Comparison of ENCODE assay signal across 28 cellular contexts in genomic region chr5:146337928-146338327, GRCh38. TPM values are rescaled to one million over a fixed set of nuclear protein-coding genes. Genes with fewer than 3 reads are reported as not detected.
A peak's percentile ranks its signal among the peaks of the same experiment; 100 is the strongest.
DNase-seq lines count a peak whose midpoint lies in the region; ATAC-seq and TF ChIP-seq lines count a peak whose summit lies in the region.
"Had no signal": no experiment of that assay in that cellular context is flagged by ENCODE, and none has a peak within 500 bp of the region (broad histone marks: within the 10 kb centered on the region; RNA-seq: fewer than 3 reads in every experiment).

No MANE protein-coding gene starts in this region.

- no peaks in the 10 kb centered on the region for H3K9me3 ChIP-seq in HAP-1
- H3K9me3 ChIP-seq: BE2C, heart left ventricle, tibial artery had no signal

- H3K9ac ChIP-seq in mesendoderm (ENCODE audit: low read length), result no peak overlapping the region

- H3K27me3 Mint-ChIP-seq in activated naive CD4-positive, alpha-beta T cell treated with anti-CD3 and anti-CD28 coated beads, Interleukin-2, amount 10 ng/mL, durations not matched to agents 7 days and 5 days, result peaks cover 99% of the 10 kb centered on the region
- peaks cover 100% of the 10 kb centered on the region for H3K27me3 Mint-ChIP-seq in brain

- no peak for ATAC-seq in HG03045 (IDR thresholded peaks at IDR 0.05; ENCODE audit: unreplicated experiment)
- ATAC-seq: activated T-cell treated with anti-CD3 and anti-CD28 coated beads, Interleukin-2, amount 50 U/mL, for 4 hours; HCT116; heart left ventricle had no signal

- H3K36me3 ChIP-seq in mesendoderm (ENCODE audit: control insufficient read depth, insufficient read depth, low read length) (no peaks in the 10 kb centered on the region), HAP-1 (replicated peaks) (no peaks in the 10 kb centered on the region)
- H3K36me3 ChIP-seq: BE2C, heart left ventricle, MG63, stomach, tibial artery had no signal

- no peak overlapping the region for H3K27ac ChIP-seq in mesendoderm (ENCODE audit: low read depth, low read length)
- H3K27ac ChIP-seq: heart left ventricle, RWPE1, stomach, tibial artery had no signal

- no peak overlapping the region for H3K4me3 Mint-ChIP-seq in activated naive CD4-positive, alpha-beta T cell treated with anti-CD3 and anti-CD28 coated beads, Interleukin-2, amount 10 ng/mL, durations not matched to agents 7 days and 5 days
- peak overlapping the region; percentile 58 to 81 (median 68) for H3K4me3 Mint-ChIP-seq in brain
- H3K4me3 Mint-ChIP-seq: activated T-cell treated with anti-CD3 and anti-CD28 coated beads, Interleukin-2, amount 50 U/mL, for 4 hours; CD8-positive, alpha-beta memory T cell had no signal

- no peak overlapping the region for H4K5ac ChIP-seq in mesendoderm (ENCODE audit: low read length)

- H3K79me1 ChIP-seq in mesendoderm (ENCODE audit: low read length), result no peaks in the 10 kb centered on the region

- no peak overlapping the region for H2AK5ac ChIP-seq in mesendoderm (ENCODE audit: low read length)

- no peak overlapping the region for H4K8ac ChIP-seq in mesendoderm (ENCODE audit: low read depth, low read length)

- no peak overlapping the region for H3K23ac ChIP-seq in mesendoderm (ENCODE audit: low read length)

- no peak for DNase-seq in activated naive CD4-positive, alpha-beta T cell treated with anti-CD3 and anti-CD28 coated beads, Interleukin-2, amount 10 ng/mL, durations not matched to agents 7 days and 5 days
- no peak for DNase-seq in activated naive CD4-positive, alpha-beta T cell treated with anti-CD3 and anti-CD28 coated beads, Interleukin-2, amount 50 U/mL, for 16 hours
- DNase-seq in mesendoderm (no peak), HAP-1 (ENCODE audit: low spot score in 2 of 2) (no peak), NCI-H226 (no peak)
- DNase-seq: ACHN; activated CD4-positive, CD25-positive, alpha-beta regulatory T cell treated with anti-CD3 and anti-CD28 coated beads, Interleukin-2, amount 50 U/mL, for 72 hours; activated CD8-positive, alpha-beta memory T cell treated with anti-CD3 and anti-CD28 coated beads for 24 hours; activated naive CD4-positive, alpha-beta T cell; activated T-cell treated with anti-CD3 and anti-CD28 coated beads, Interleukin-2, amount 50 U/mL, for 4 hours; BE2C; CD8-positive, alpha-beta memory T cell; DMS153; effector memory CD4-positive, alpha-beta T cell; GDM1; heart left ventricle; KG1; mesenchymal stem cell; MG63; NCI-H1417 treated with DMSO at 0.1 percent for 48 hours; NCI-H2081 treated with DMSO at 0.1 percent for 48 hours; NCI-H774; stomach; tibial artery had no signal

- no peak overlapping the region for H2BK120ac ChIP-seq in mesendoderm (ENCODE audit: low read depth, low read length)

- H2BK15ac ChIP-seq in mesendoderm (replicated peaks; ENCODE audit: low read depth), result no peak overlapping the region

- H3K9me3 Mint-ChIP-seq in activated naive CD4-positive, alpha-beta T cell treated with anti-CD3 and anti-CD28 coated beads, Interleukin-2, amount 10 ng/mL, durations not matched to agents 7 days and 5 days, result no peaks in the 10 kb centered on the region
- H3K9me3 Mint-ChIP-seq in brain, result peaks cover 0 to 12% (median 3%) of the 10 kb centered on the region in 5 experiments
- H3K9me3 Mint-ChIP-seq: activated T-cell treated with anti-CD3 and anti-CD28 coated beads, Interleukin-2, amount 50 U/mL, for 4 hours had no signal

- no peak overlapping the region for H3K18ac ChIP-seq in mesendoderm (ENCODE audit: low read length)

- H3K4me3 ChIP-seq in mesendoderm (ENCODE audit: low read length) (no peak overlapping the region), HAP-1 (no peak overlapping the region)
- H3K4me3 ChIP-seq: heart left ventricle, MG63, stomach, tibial artery had no signal

- H3K79me2 ChIP-seq in mesendoderm (ENCODE audit: control insufficient read depth, insufficient read depth, low read length), result no peaks in the 10 kb centered on the region

- H3K4me1 ChIP-seq in mesendoderm (ENCODE audit: control insufficient read depth, low read depth, low read length) (peaks cover 3% of the 10 kb centered on the region), HAP-1 (no peaks in the 10 kb centered on the region)
- H3K4me1 ChIP-seq: BE2C had no signal

- no CpG with 5 or more reads among the region's 8 CpGs for WGBS in mesendoderm (ENCODE audit: extremely low coverage, insufficient coverage, low lambda C conversion rate)

- H3K36me3 Mint-ChIP-seq in activated naive CD4-positive, alpha-beta T cell treated with anti-CD3 and anti-CD28 coated beads, Interleukin-2, amount 10 ng/mL, durations not matched to agents 7 days and 5 days, result no peaks in the 10 kb centered on the region
- no peaks in the 10 kb centered on the region for H3K36me3 Mint-ChIP-seq in brain
- H3K36me3 Mint-ChIP-seq: CD8-positive, alpha-beta memory T cell had no signal

- CTCF ChIA-PET in activated naive CD4-positive, alpha-beta T cell treated with anti-CD3 and anti-CD28 coated beads, Interleukin-2, amount 10 ng/mL, durations not matched to agents 7 days and 5 days (lab: Charles Lee), result no interaction called here

- H2BK5ac ChIP-seq in mesendoderm (ENCODE audit: low read length), result no peak overlapping the region

- H3K56ac ChIP-seq in mesendoderm (ENCODE audit: low read length), result no peak overlapping the region

- H3K4ac ChIP-seq in mesendoderm (ENCODE audit: low read depth, low read length), result no peak overlapping the region

- H3K4me2 ChIP-seq in mesendoderm (ENCODE audit: low read length), result peak overlapping the region; percentile 30

- H3K27me3 ChIP-seq in mesendoderm (ENCODE audit: insufficient read depth, low read length, poor library complexity), result peaks cover 94% of the 10 kb centered on the region
- H3K27me3 ChIP-seq in HAP-1 (ENCODE audit: low read depth), result peaks cover 64% of the 10 kb centered on the region

- TF ChIP-seq CTCF in brain (conservative IDR thresholded peaks at IDR 0.05), result no peak

- H3K4me1 Mint-ChIP-seq in activated naive CD4-positive, alpha-beta T cell treated with anti-CD3 and anti-CD28 coated beads, Interleukin-2, amount 10 ng/mL, durations not matched to agents 7 days and 5 days, result peaks cover 3% of the 10 kb centered on the region
- H3K4me1 Mint-ChIP-seq in brain, result peaks cover 31% of the 10 kb centered on the region

- in situ Hi-C loops in HAP-1 (cut with MboI; ENCODE audit: low sequenced_read_pairs), result no loop called here

- H3K27ac Mint-ChIP-seq in activated naive CD4-positive, alpha-beta T cell treated with anti-CD3 and anti-CD28 coated beads, Interleukin-2, amount 10 ng/mL, durations not matched to agents 7 days and 5 days, result peak overlapping the region; percentile 60
- no peak overlapping the region for H3K27ac Mint-ChIP-seq in brain

RNA-seq across cellular contexts. Expression of gene POU4F3, which starts 0.7 kb away (rescaled TPM):
- 0.17 TPM for polyA plus RNA-seq in brain (ENCODE audit: insufficient read depth, low read depth, low replicate concordance)
- 0.11 TPM for polyA plus RNA-seq in mesendoderm (2013, experiment 1 of 2)
- polyA plus RNA-seq in mesendoderm (2013, experiment 2 of 2), result 0.08 TPM
- polyA plus RNA-seq: CD8-positive, alpha-beta memory T cell had no signal
